Comparison of ENCODE assay signal across 8 cellular contexts in the genomic region with DNA sequence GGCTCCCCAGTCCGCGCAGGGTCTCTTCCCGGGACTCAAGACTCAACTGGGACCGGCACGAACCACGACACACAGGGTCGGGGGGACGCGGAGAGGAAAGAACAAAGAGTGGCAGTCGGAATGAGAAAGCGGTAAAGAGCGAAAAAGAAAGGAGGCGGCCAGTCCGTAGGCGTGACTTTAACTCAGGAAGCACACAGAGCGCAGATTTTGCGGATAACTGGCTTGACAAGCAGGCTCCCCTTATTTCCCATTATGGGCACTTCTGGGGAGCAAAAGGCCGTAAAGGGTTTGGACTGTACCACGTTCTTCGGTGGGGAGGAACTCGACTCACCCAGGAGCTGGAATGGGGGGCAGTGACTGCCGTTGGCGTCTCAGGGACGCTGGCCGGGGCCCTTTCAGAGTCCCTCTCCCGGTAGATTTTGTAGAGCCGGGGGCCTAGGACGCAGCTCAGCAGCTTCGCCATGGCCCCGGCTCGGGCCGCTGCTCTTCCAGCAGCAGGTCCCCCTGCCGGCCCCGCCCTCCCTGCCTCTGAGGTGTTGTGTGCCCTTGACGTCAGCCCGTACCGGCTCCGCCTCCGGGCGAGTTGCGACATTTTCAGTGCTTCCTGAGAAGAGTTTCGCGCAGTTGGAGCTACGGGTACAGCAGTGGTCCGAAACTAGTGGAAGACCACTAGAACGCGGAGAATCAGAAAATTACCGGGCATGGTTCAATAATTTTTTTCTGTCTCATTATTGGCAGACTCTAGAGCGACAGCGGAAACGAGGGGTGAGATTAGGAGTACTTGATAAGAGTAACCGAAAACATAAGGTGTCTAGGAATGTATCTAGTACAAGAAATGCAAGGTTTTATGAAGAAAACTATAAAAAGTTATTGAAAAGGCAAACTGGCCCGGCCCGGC. TPM values are rescaled to one million over a fixed set of nuclear protein-coding genes. Genes with fewer than 3 reads are reported as not detected.
DNase-seq lines count a peak whose midpoint lies in the region; ATAC-seq, FAIRE-seq and TF ChIP-seq lines count a peak whose summit lies in the region.

TSS of gene ABHD16A (minus strand) at position 506 of the 898 bp plus-strand sequence. CDS start at position 463, 43 bp downstream.

- H3K79me2 ChIP-seq in OCI-LY7 (ENCODE audit: insufficient read depth, low read depth, low read length) (peaks cover 14% of the 10 kb centered on the region; the same call in 1 of the 2 replicates), endothelial cell of umbilical vein (ENCODE audit: control insufficient read depth, insufficient read depth, low read length) (peaks cover 21% of the 10 kb centered on the region)

- dilution Hi-C loops in endothelial cell of umbilical vein (cut with MboI; ENCODE audit: extremely low pct_ligation_motif_present, low sequenced_read_pairs) = no loop called here

- H3K36me3 ChIP-seq in OCI-LY7 (ENCODE audit: insufficient read depth, low read length) (peaks cover 16% of the 10 kb centered on the region), endothelial cell of umbilical vein (ENCODE audit: control insufficient read depth in 2 of 2, extremely low read depth in 1 of 2, insufficient read depth in 2 of 2, low read length in 2 of 2) (no peaks in the 10 kb centered on the region)

- H3K4me2 ChIP-seq in OCI-LY7 (ENCODE audit: low read length) (peak within 1 kb of the TSS; percentile 98), endothelial cell of umbilical vein (ENCODE audit: insufficient read depth, low read length) (peak within 1 kb of the TSS; percentile 81)

- peak; percentile 100 for FAIRE-seq in endothelial cell of umbilical vein (lab: Jason Lieb, UNC)

- H3K27me3 ChIP-seq in endothelial cell of umbilical vein (ENCODE audit: control insufficient read depth in 2 of 2, insufficient read depth in 2 of 2, low read length in 2 of 2) = no peaks in the 10 kb centered on the region

- TF ChIP-seq CTCF in OCI-LY7 (conservative IDR thresholded peaks at IDR 0.05; ENCODE audit: low read length) (no peak), endothelial cell of umbilical vein (IDR thresholded peaks at IDR 0.05; ENCODE audit: extremely low read depth in 1 of 2, insufficient read depth in 1 of 2, low read depth in 1 of 2, low read length in 2 of 2) (peak in 1 of 2 donors; percentile 3)

- peaks cover 20% of the 10 kb centered on the region for H3K4me1 ChIP-seq in OCI-LY7 (ENCODE audit: insufficient read depth, low read length, poor library complexity, severe bottlenecking)
- H3K4me1 ChIP-seq in endothelial cell of umbilical vein (ENCODE audit: control insufficient read depth, extremely low read depth, insufficient read depth, low read length) = peaks cover 11% of the 10 kb centered on the region

- H3K9ac ChIP-seq in endothelial cell of umbilical vein (replicated peaks; ENCODE audit: extremely low read depth, insufficient read depth, low read length) = peak within 1 kb of the TSS; percentile 90

- H3K4me3 ChIP-seq in OCI-LY7 (ENCODE audit: low read depth, low read length, poor library complexity, severe bottlenecking) = peak within 1 kb of the TSS; percentile 78
- H3K4me3 ChIP-seq in endothelial cell of umbilical vein (replicated peaks in 1 of 3; ENCODE audit: insufficient read depth in 1 of 3, low read depth in 1 of 3, low read length in 3 of 3) = peak within 1 kb of the TSS; percentile 59 to 80 (median 74)

- H3K9me3 ChIP-seq in OCI-LY7 (ENCODE audit: low read length) (no peaks in the 10 kb centered on the region), endothelial cell of umbilical vein (replicated peaks; ENCODE audit: control insufficient read depth, insufficient read depth, low read length) (no peaks in the 10 kb centered on the region)

- no peaks in the 10 kb centered on the region for H3K9me2 ChIP-seq in OCI-LY7 (ENCODE audit: insufficient read depth, low read length)

- BruUV-seq in OCI-LY7 (replicated peaks; lab: Mats Ljungman, UMichigan) (no TSS peak), endothelial cell of umbilical vein (replicated peaks; lab: Mats Ljungman, UMichigan) (TSS peak; percentile 80)

- intact Hi-C loops in OCI-LY7 (cut with micrococcal nuclease; ENCODE audit: unreplicated experiment) (loop anchor here (1.0 to 10.0 kb wide), 4 partner anchors 24 to 252 kb away; partner anchors contain the start of genes NELFE and SKIC2), endothelial cell of umbilical vein (cut with micrococcal nuclease) (loop anchor here (1.0 to 2.0 kb wide), 7 partner anchors 22 to 124 kb away; partner anchors contain the start of genes BAG6, HSPA1B, LY6G5C and PRRC2A)

- H2AFZ ChIP-seq in OCI-LY7 (ENCODE audit: low read length) (peak within 1 kb of the TSS; percentile 88), endothelial cell of umbilical vein (ENCODE audit: low read depth, low read length) (peak within 1 kb of the TSS; percentile 76)

- CTCF ChIA-PET in OCI-LY7 (lab: Charles Lee; ENCODE audit: unreplicated experiment) (interaction anchor here (0.9 kb wide), 1 partner anchor 37 kb away, joined by 3 read pairs; the partner anchor contains the start of gene MSH5), endothelial cell of umbilical vein (lab: Charles Lee) (interaction anchor here (1.0 to 1.9 kb wide), 12 partner anchors 8 to 128 kb away, joined by 3 to 9 read pairs (median 6); partner anchors contain the start of genes DDAH2, LSM2, LY6G5C and LY6G6D)

- POLR2A ChIA-PET in OCI-LY7 (lab: Charles Lee) (interaction anchor here (0.6 to 1.9 kb wide), 10 partner anchors 21 to 752 kb away, joined by 3 to 7 read pairs (median 4); partner anchors contain the start of genes CLIC1, HSPA1B and MSH5), endothelial cell of umbilical vein (lab: Charles Lee) (interaction anchor here (0.7 to 1.2 kb wide), 6 partner anchors 8 to 124 kb away, joined by 3 to 6 read pairs (median 4); partner anchors contain the start of genes DDAH2, GPANK1, HSPA1B and MSH5)

- no peaks in the 10 kb centered on the region for H3K9me1 ChIP-seq in endothelial cell of umbilical vein (replicated peaks; ENCODE audit: control insufficient read depth, extremely low read depth, insufficient read depth, low read length)

- ATAC-seq in GM21447 (IDR thresholded peaks at IDR 0.05; ENCODE audit: unreplicated experiment) = peak; percentile 91

- DNase-seq in COR-L47 (lab: John Stamatoyannopoulos, UW) (peak; percentile 96), HuH-7.5 (ENCODE audit: low spot score) (peak; percentile 87), OCI-LY7 (ENCODE audit: low spot score) (peak; percentile 99), activated T-cell treated with anti-CD3 and anti-CD28 coated beads for 1 hour (ENCODE audit: low read depth) (peak; percentile 96), endothelial cell of umbilical vein (ENCODE audit: low read depth, low spot score) (peak; percentile 99), midbrain (lab: John Stamatoyannopoulos, UW) (peak; percentile 98)
- DNase-seq in stimulated activated CD8-positive, alpha-beta memory T cell treated with anti-CD3 and anti-CD28 coated beads, Interleukin-2, amount 100 ng/mL, for 1 hour (ENCODE audit: low read depth in 2 of 2) = peak; percentile 93 to 95

- TF ChIP-seq POLR2A in endothelial cell of umbilical vein (IDR thresholded peaks at IDR 0.05; ENCODE audit: low read depth, low read length) = peak; percentile 97

- no peaks in the 10 kb centered on the region for H4K20me1 ChIP-seq in OCI-LY7 (ENCODE audit: insufficient read depth, low read length)
- H4K20me1 ChIP-seq in endothelial cell of umbilical vein (replicated peaks; ENCODE audit: control insufficient read depth, extremely low read depth, insufficient read depth, low read length) = no peaks in the 10 kb centered on the region

- H3K27ac ChIP-seq in OCI-LY7 (ENCODE audit: low read depth, low read length, poor library complexity, severe bottlenecking) (peak within 1 kb of the TSS; percentile 74), endothelial cell of umbilical vein (ENCODE audit: insufficient read depth, low read depth, low read length) (peak within 1 kb of the TSS; percentile 77)

TF ChIP-seq in endothelial cell of umbilical vein, 7 proteins besides CTCF, POLR2A, EP300 and RAD21:
- no peak for TF ChIP-seq FOS (IDR thresholded peaks at IDR 0.05; ENCODE audit: borderline replicate concordance, insufficient read depth, low read length)
- TF ChIP-seq, protein P1, sequence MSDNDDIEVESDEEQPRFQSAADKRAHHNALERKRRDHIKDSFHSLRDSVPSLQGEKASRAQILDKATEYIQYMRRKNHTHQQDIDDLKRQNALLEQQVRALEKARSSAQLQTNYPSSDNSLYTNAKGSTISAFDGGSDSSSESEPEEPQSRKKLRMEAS (IDR thresholded peaks at IDR 0.05; ENCODE audit: insufficient read depth, insufficient read length) = peak; percentile 7
- peak; percentile 90 for TF ChIP-seq POLR2AphosphoS5 (IDR thresholded peaks at IDR 0.05; ENCODE audit: insufficient read depth, low read depth, low read length)

RNA-seq across cellular contexts. Expression of gene ABHD16A, which starts in this region (rescaled TPM):
- total RNA-seq in OCI-LY7 (2014; rRNA removed; shearing (Covaris generic)) = 28.6 and 34.8 TPM in 2 replicates
- total RNA-seq in OCI-LY7 (2022) (32.7 and 35.2 TPM in 2 replicates), endothelial cell of umbilical vein (41.3 and 48.9 TPM in 2 replicates)
- polyA plus RNA-seq in endothelial cell of umbilical vein = 60.1 and 60.3 TPM in 2 replicates
- 42.2 and 43.2 TPM in 2 replicates for polyA plus RNA-seq in endothelial cell of umbilical vein (2011; cell fraction: cytosol; rRNA removed)
- 140 and 162 TPM in 2 replicates for polyA plus RNA-seq in endothelial cell of umbilical vein (2011; cell fraction: nucleus; rRNA removed)
- polyA plus RNA-seq in endothelial cell of umbilical vein (2012) = 31.1 and 32.2 TPM in 2 replicates
- polyA minus RNA-seq in endothelial cell of umbilical vein = 70.6 and 88.1 TPM in 2 replicates
- polyA minus RNA-seq in endothelial cell of umbilical vein (2011; cell fraction: cytosol; rRNA and poly(A)+ RNA removed) = 20.5 TPM
- polyA minus RNA-seq in endothelial cell of umbilical vein (2011; cell fraction: nucleus; rRNA and poly(A)+ RNA removed) = 30.1 and 30.6 TPM in 2 replicates

Comparison
In these comparisons a context has a peak if more than half of its experiments do, and no peak if none do; other contexts are left out.
1. Peak in every context shown above with its lines: DNase-seq, ATAC-seq, H3K4me3 ChIP-seq and H3K27ac ChIP-seq.